ENCODE assay signal across 8 cellular contexts in genomic region chr10:73744690-73744994, GRCh38. TPM values are rescaled to one million over a fixed set of nuclear protein-coding genes. Genes with fewer than 3 reads are reported as not detected.
A peak's percentile ranks its signal among the peaks of the same experiment; 100 is the strongest.
DNase-seq lines count a peak whose midpoint lies in the region; ATAC-seq and TF ChIP-seq lines count a peak whose summit lies in the region.

No MANE protein-coding gene starts in this region.

- intact Hi-C loops in prostate gland (cut with DNase I) = no loop called here

- TF ChIP-seq CTCF in OCI-LY3 (IDR thresholded peaks at IDR 0.05; ENCODE audit: low read depth, low read length) (no peak), prostate gland (IDR thresholded peaks at IDR 0.05) (no peak)

- ATAC-seq in HG02885 (IDR thresholded peaks at IDR 0.05; ENCODE audit: poor library complexity, unreplicated experiment) = peak; percentile 24

- H3K9me3 ChIP-seq in OCI-LY3 (ENCODE audit: insufficient read depth, low read length) (no peaks in the 10 kb centered on the region), prostate gland (no peaks in the 10 kb centered on the region)

- H3K36me3 ChIP-seq in OCI-LY3 (replicated peaks; ENCODE audit: low read depth, low read length) (peaks cover 8% of the 10 kb centered on the region), prostate gland (peaks cover 0 to 5% of the 10 kb centered on the region in 2 donors)

- H2AFZ ChIP-seq in OCI-LY3 (ENCODE audit: low read depth, low read length) = no peak overlapping the region; the same call in 1 of the 2 replicates

- no peak for TF ChIP-seq POLR2A in prostate gland (IDR thresholded peaks at IDR 0.05)

- WGBS in prostate gland = 2% methylated on average over 9 of the region's 9 CpGs

- no peaks in the 10 kb centered on the region for H4K20me1 ChIP-seq in OCI-LY3 (ENCODE audit: insufficient read depth, low read length)

- H3K4me3 ChIP-seq in OCI-LY3 (ENCODE audit: low read length) (peak overlapping the region; percentile 84), prostate gland (peak overlapping the region; percentile 64 to 85)

- peak overlapping the region; percentile 79 for H3K4me2 ChIP-seq in OCI-LY3 (ENCODE audit: low read length)

- H3K27me3 ChIP-seq in OCI-LY3 (ENCODE audit: low read depth, low read length) = no peaks in the 10 kb centered on the region
- no peaks in the 10 kb centered on the region for H3K27me3 ChIP-seq in prostate gland (replicated peaks; ENCODE audit: insufficient read depth)

- peaks cover 48% of the 10 kb centered on the region for H3K79me2 ChIP-seq in OCI-LY3 (ENCODE audit: low read length)

- peak; percentile 16 for DNase-seq in activated CD4-positive, CD25-positive, alpha-beta regulatory T cell treated with anti-CD3 and anti-CD28 coated beads, Interleukin-2, amount 50 U/mL, for 16 hours (ENCODE audit: low read depth, low spot score)
- DNase-seq in activated CD4-positive, CD25-positive, alpha-beta regulatory T cell treated with anti-CD3 and anti-CD28 coated beads, Interleukin-2, amount 50 U/mL, for 72 hours = no peak
- DNase-seq in activated T-helper 9 cell treated with anti-CD3 and anti-CD28 coated beads, Interleukin-2, amount 50 U/mL, for 16 hours (ENCODE audit: low read depth) = peak; percentile 42
- DNase-seq in glomerular visceral epithelial cell (ENCODE audit: extremely low spot score) (peak; percentile 56), prostate gland (ENCODE audit: low spot score) (peak; percentile 14), NCI-H2029 treated with DMSO at 0.1 percent for 48 hours (lab: John Stamatoyannopoulos, UW) (no peak)

- H3K4me1 ChIP-seq in OCI-LY3 (ENCODE audit: low read length) (peaks cover 16% of the 10 kb centered on the region), prostate gland (replicated peaks) (peaks cover 16% of the 10 kb centered on the region)

- H3K27ac ChIP-seq in OCI-LY3 (ENCODE audit: low read length) = peak overlapping the region; percentile 87
- H3K27ac ChIP-seq in prostate gland = peak overlapping the region; percentile 86 to 90

- peak overlapping the region; percentile 96 for H3K9ac ChIP-seq in OCI-LY3 (ENCODE audit: low read length)

RNA-seq across cellular contexts. Expression of gene SEC24C, which starts 0.5 kb away (rescaled TPM):
- 10 to 100 TPM; 80.7 to 87.6 TPM for total RNA-seq in prostate gland

RNA-seq across cellular contexts. Expression of gene CHCHD1, which starts 37.2 kb away (rescaled TPM):
- total RNA-seq in prostate gland = 10 to 100 TPM; 33.2 to 55.6 TPM

RNA-seq across cellular contexts. Expression of gene ZSWIM8, which starts 40.8 kb away (rescaled TPM):
- total RNA-seq in prostate gland = 100 to 1,000 TPM in 1 of 2 donors, 10 to 100 TPM in 1; 80.6 to 246 TPM

RNA-seq across cellular contexts. Expression of gene AGAP5, which starts 46.7 kb away (rescaled TPM):
- 1 to 10 TPM; 8.3 to 9.7 TPM for total RNA-seq in prostate gland

Comparison
In these comparisons a context has a peak if more than half of its experiments do, and no peak if none do; other contexts are left out.
1. DNase-seq: peak in activated CD4-positive, CD25-positive, alpha-beta regulatory T cell treated with anti-CD3 and anti-CD28 coated beads, Interleukin-2, amount 50 U/mL, for 16 hours (single experiment), activated T-helper 9 cell treated with anti-CD3 and anti-CD28 coated beads, Interleukin-2, amount 50 U/mL, for 16 hours (single experiment), glomerular visceral epithelial cell (single experiment) and prostate gland (single experiment); none in activated CD4-positive, CD25-positive, alpha-beta regulatory T cell treated with anti-CD3 and anti-CD28 coated beads, Interleukin-2, amount 50 U/mL, for 72 hours (single experiment) and NCI-H2029 treated with DMSO at 0.1 percent for 48 hours (single experiment).